34 cellular contexts compared by ENCODE assay signal in the genomic region with DNA sequence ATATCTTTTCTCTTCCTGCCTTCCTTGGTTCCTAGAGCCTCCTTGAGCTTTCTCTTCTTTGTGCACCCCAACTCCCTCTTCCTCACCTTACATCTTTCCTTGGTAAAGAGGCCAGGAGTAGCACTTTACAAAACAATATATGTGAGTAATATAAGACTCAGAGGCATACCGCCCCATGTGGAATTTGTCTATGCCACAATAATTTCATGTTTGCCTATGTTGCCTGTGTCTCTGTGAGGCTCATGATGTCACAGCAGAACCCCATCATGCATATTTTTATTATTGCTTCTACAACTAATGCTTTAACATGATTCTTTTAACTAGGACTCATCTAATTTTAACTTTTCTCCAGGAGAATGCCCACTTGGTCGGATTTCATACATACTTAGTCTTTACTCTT. TPM values are rescaled to one million over a fixed set of nuclear protein-coding genes. Genes with fewer than 3 reads are reported as not detected.
DNase-seq lines count a peak whose midpoint lies in the region; ATAC-seq, FAIRE-seq and TF ChIP-seq lines count a peak whose summit lies in the region.
"Had no signal": no experiment of that assay in that cellular context is flagged by ENCODE, and none has a peak within 500 bp of the region (broad histone marks: within the 10 kb centered on the region; RNA-seq: fewer than 3 reads in every experiment).

No MANE protein-coding gene starts in this region.

- H3K4me1 Mint-ChIP-seq in MCF 10A (ENCODE audit: insufficient read depth, unreplicated experiment) (no peaks in the 10 kb centered on the region), astrocyte (ENCODE audit: low read depth, unreplicated experiment) (peaks cover 4% of the 10 kb centered on the region)
- H3K4me1 Mint-ChIP-seq in stimulated activated naive CD8-positive, alpha-beta T cell treated with anti-CD3 and anti-CD28 coated beads, Interleukin-15, amount 100 ng/mL, for 72 hours: no peaks in the 10 kb centered on the region
- H3K4me1 Mint-ChIP-seq: naive B cell had no signal

- intact Hi-C loops in MCF 10A (cut with micrococcal nuclease): no loop called here
- intact Hi-C loops in breast epithelium (cut with DNase I; ENCODE audit: low total_unique reads): no loop called here

- H3K4me1 ChIP-seq in breast epithelium (no peaks in the 10 kb centered on the region), astrocyte (ENCODE audit: insufficient read depth, low read length) (no peaks in the 10 kb centered on the region)
- H3K4me1 ChIP-seq: heart left ventricle, prostate gland, right lobe of liver, tibial artery had no signal

- H3K9me3 Mint-ChIP-seq in MCF 10A (ENCODE audit: unreplicated experiment) (no peaks in the 10 kb centered on the region), astrocyte (ENCODE audit: unreplicated experiment) (peaks cover 6% of the 10 kb centered on the region)
- H3K9me3 Mint-ChIP-seq in stimulated activated naive CD8-positive, alpha-beta T cell treated with anti-CD3 and anti-CD28 coated beads, Interleukin-15, amount 100 ng/mL, for 72 hours: no peaks in the 10 kb centered on the region
- H3K9me3 Mint-ChIP-seq: stimulated activated naive CD8-positive, alpha-beta T cell treated with anti-CD3 and anti-CD28 coated beads, Interleukin-15, Interleukin-2, amounts not matched to agents 100 ng/mL and 50 ng/mL, for 24 hours had no signal

- H4K20me1 ChIP-seq in astrocyte (ENCODE audit: insufficient read depth, low read length): no peaks in the 10 kb centered on the region

- no peak for TF ChIP-seq POLR2A in breast epithelium (IDR thresholded peaks at IDR 0.05)

- H2AFZ ChIP-seq in astrocyte (ENCODE audit: low read depth, low read length): no peak overlapping the region

- H3K27me3 ChIP-seq in breast epithelium (no peaks in the 10 kb centered on the region), astrocyte (ENCODE audit: insufficient read depth, low read length) (no peaks in the 10 kb centered on the region)
- H3K27me3 ChIP-seq: right lobe of liver, tibial artery had no signal

- H3K4me2 ChIP-seq in astrocyte (ENCODE audit: low read length): no peak overlapping the region

- H3K9me3 ChIP-seq in breast epithelium (no peaks in the 10 kb centered on the region), astrocyte (ENCODE audit: insufficient read depth, low read depth, low read length) (no peaks in the 10 kb centered on the region)
- H3K9me3 ChIP-seq: prostate gland, right lobe of liver, tibial artery had no signal

- H3K4me3 ChIP-seq in breast epithelium: no peak overlapping the region
- H3K4me3 ChIP-seq in astrocyte (ENCODE audit: insufficient read depth, low read depth, low read length): no peak overlapping the region
- H3K4me3 ChIP-seq: heart left ventricle, prostate gland, right lobe of liver, tibial artery had no signal

- no peak overlapping the region for H3K9ac ChIP-seq in astrocyte (ENCODE audit: low read length)

- H3K79me2 ChIP-seq in astrocyte (ENCODE audit: insufficient read depth, low read length): no peaks in the 10 kb centered on the region

- DNase-seq in MCF 10A (ENCODE audit: unreplicated experiment): peak; percentile 14
- DNase-seq in breast epithelium (ENCODE audit: low spot score in 2 of 2): no peak
- DNase-seq in astrocyte (ENCODE audit: low read depth): peak; percentile 12
- DNase-seq in fibroblast of peridontal ligament (ENCODE audit: extremely low read depth): peak; percentile 72
- DNase-seq in stimulated activated naive CD8-positive, alpha-beta T cell treated with anti-CD3 and anti-CD28 coated beads, Interleukin-15, amount 100 ng/mL, for 72 hours: no peak
- no peak for DNase-seq in SKM-1 treated with dmso at 0.1 percent for 144 hours (lab: John Stamatoyannopoulos, UW; ENCODE audit: unreplicated experiment)
- DNase-seq in kidney tubule cell (ENCODE audit: low spot score): no peak
- DNase-seq: 8988T; activated CD4-positive, alpha-beta T cell treated with anti-CD3 and anti-CD28 coated beads for 48 hours; activated naive CD4-positive, alpha-beta T cell treated with anti-CD3 and anti-CD28 coated beads, Interleukin-2, amount 50 U/mL, for 16 hours; amygdala; CD4-positive, alpha-beta T cell; effector CD4-positive, alpha-beta T cell; foreskin melanocyte; heart left ventricle; kidney; midbrain; naive B cell; NCI-H1048; NCI-H1694; NCI-H748 treated with DMSO at 0.1 percent for 48 hours; right lobe of liver; SIG-M5; stimulated activated CD8-positive, alpha-beta memory T cell treated with anti-CD3 and anti-CD28 coated beads, Interleukin-4, amount 100 ng/mL, for 48 hours; T1000; WERI-Rb-1 had no signal

- H3K27ac Mint-ChIP-seq in MCF 10A (ENCODE audit: low read depth, unreplicated experiment): no peak overlapping the region
- no peak overlapping the region for H3K27ac Mint-ChIP-seq in astrocyte (ENCODE audit: unreplicated experiment)
- no peak overlapping the region for H3K27ac Mint-ChIP-seq in stimulated activated naive CD8-positive, alpha-beta T cell treated with anti-CD3 and anti-CD28 coated beads, Interleukin-15, amount 100 ng/mL, for 72 hours
- H3K27ac Mint-ChIP-seq: activated T-helper 2 cell treated with anti-CD3 and anti-CD28 coated beads, Interferon-gamma antibody, Interleukin-2, Interleukin-4, amounts not matched to agents 10 μg/mL and 5 μg/mL and 100 μg/mL, durations not matched to agents 14 hours and 24 hours and 36 hours; CD4-positive, alpha-beta T cell; IgD-negative memory B cell; naive B cell; stimulated activated naive CD8-positive, alpha-beta T cell treated with anti-CD3 and anti-CD28 coated beads, Interleukin-15, Interleukin-2, amounts not matched to agents 100 ng/mL and 50 ng/mL, for 24 hours had no signal

- no peak for TF ChIP-seq CTCF in MCF 10A (IDR thresholded peaks at IDR 0.05; ENCODE audit: unreplicated experiment)
- TF ChIP-seq CTCF in breast epithelium (IDR thresholded peaks at IDR 0.05): no peak
- no peak for TF ChIP-seq CTCF in astrocyte (IDR thresholded peaks at IDR 0.05; ENCODE audit: insufficient read depth, low read depth, low read length)

- POLR2A ChIA-PET in MCF 10A (lab: Yijun Ruan, JAX): interaction anchor here (0.6 to 0.7 kb wide), 2 partner anchors 13 to 31 kb away, joined by 3 read pairs; no protein-coding TSS in a partner anchor

- H3K36me3 ChIP-seq in breast epithelium: no peaks in the 10 kb centered on the region
- H3K36me3 ChIP-seq in astrocyte (ENCODE audit: insufficient read depth, low read length): no peaks in the 10 kb centered on the region
- H3K36me3 ChIP-seq: heart left ventricle, prostate gland, right lobe of liver, tibial artery, WERI-Rb-1 had no signal

- CTCF ChIA-PET in MCF 10A (lab: Yijun Ruan, JAX): no interaction called here

- no peak overlapping the region for H3K4me3 Mint-ChIP-seq in MCF 10A (ENCODE audit: unreplicated experiment)
- H3K4me3 Mint-ChIP-seq in astrocyte (ENCODE audit: unreplicated experiment): no peak overlapping the region
- H3K4me3 Mint-ChIP-seq in stimulated activated naive CD8-positive, alpha-beta T cell treated with anti-CD3 and anti-CD28 coated beads, Interleukin-15, amount 100 ng/mL, for 72 hours: no peak overlapping the region
- H3K4me3 Mint-ChIP-seq: CD4-positive, alpha-beta T cell; IgD-negative memory B cell; naive B cell; stimulated activated naive CD8-positive, alpha-beta T cell treated with anti-CD3 and anti-CD28 coated beads, Interleukin-15, Interleukin-2, amounts not matched to agents 100 ng/mL and 50 ng/mL, for 24 hours had no signal

- H3K27ac ChIP-seq in breast epithelium (no peak overlapping the region), astrocyte (ENCODE audit: low read depth, low read length) (no peak overlapping the region)
- H3K27ac ChIP-seq: heart left ventricle, prostate gland, right lobe of liver, tibial artery, WERI-Rb-1 had no signal

- no TSS peak for BruUV-seq in MCF 10A (replicated peaks; lab: Mats Ljungman, UMichigan)

- FAIRE-seq in astrocyte (lab: Jason Lieb, UNC): no peak
- FAIRE-seq: GM12891, kidney, RCC 7860 had no signal

- H3K27me3 Mint-ChIP-seq in MCF 10A (ENCODE audit: insufficient read depth, unreplicated experiment) (no peaks in the 10 kb centered on the region), astrocyte (ENCODE audit: low read depth, unreplicated experiment) (no peaks in the 10 kb centered on the region)
- peaks cover 13% of the 10 kb centered on the region for H3K27me3 Mint-ChIP-seq in stimulated activated naive CD8-positive, alpha-beta T cell treated with anti-CD3 and anti-CD28 coated beads, Interleukin-15, amount 100 ng/mL, for 72 hours

- H3K36me3 Mint-ChIP-seq in MCF 10A (ENCODE audit: insufficient read depth, unreplicated experiment) (no peaks in the 10 kb centered on the region), astrocyte (ENCODE audit: low read depth, unreplicated experiment) (no peaks in the 10 kb centered on the region)
- H3K36me3 Mint-ChIP-seq: IgD-negative memory B cell, naive B cell had no signal

- ATAC-seq in stimulated activated naive CD8-positive, alpha-beta T cell treated with anti-CD3 and anti-CD28 coated beads, Interleukin-15, amount 100 ng/mL, for 72 hours: no peak
- no peak for ATAC-seq in HG02642 (IDR thresholded peaks at IDR 0.05; ENCODE audit: poor library complexity, unreplicated experiment)
- ATAC-seq: right lobe of liver had no signal

RNA-seq across cellular contexts. Expression of gene LVRN, which starts 15.0 kb away (rescaled TPM):
- 0.71 and 0.77 TPM in 2 replicates for total RNA-seq in MCF 10A (2022)
- total RNA-seq in breast epithelium: 10 to 100 TPM in 1 of 3 donors, 1 to 10 TPM in 2; 2.6 to 72.3 (median 3.3) TPM
- 0.58 and 0.64 TPM in 2 replicates for total RNA-seq in astrocyte
- total RNA-seq: activated T-helper 2 cell treated with anti-CD3 and anti-CD28 coated beads, Interferon-gamma antibody, Interleukin-2, Interleukin-4, amounts not matched to agents 10 μg/mL and 5 μg/mL and 100 μg/mL, durations not matched to agents 14 hours and 24 hours and 36 hours; kidney; prostate gland had no signal

Comparison
In these comparisons a context has a peak if more than half of its experiments do, and no peak if none do; other contexts are left out.
1. DNase-seq: peak in MCF 10A (single experiment), astrocyte (single experiment) and fibroblast of peridontal ligament (single experiment); none in breast epithelium (0 of 2), stimulated activated naive CD8-positive, alpha-beta T cell treated with anti-CD3 and anti-CD28 coated beads, Interleukin-15, amount 100 ng/mL, for 72 hours (0 of 2), SKM-1 treated with dmso at 0.1 percent for 144 hours (single experiment) and kidney tubule cell (single experiment).